In the genomic region with DNA sequence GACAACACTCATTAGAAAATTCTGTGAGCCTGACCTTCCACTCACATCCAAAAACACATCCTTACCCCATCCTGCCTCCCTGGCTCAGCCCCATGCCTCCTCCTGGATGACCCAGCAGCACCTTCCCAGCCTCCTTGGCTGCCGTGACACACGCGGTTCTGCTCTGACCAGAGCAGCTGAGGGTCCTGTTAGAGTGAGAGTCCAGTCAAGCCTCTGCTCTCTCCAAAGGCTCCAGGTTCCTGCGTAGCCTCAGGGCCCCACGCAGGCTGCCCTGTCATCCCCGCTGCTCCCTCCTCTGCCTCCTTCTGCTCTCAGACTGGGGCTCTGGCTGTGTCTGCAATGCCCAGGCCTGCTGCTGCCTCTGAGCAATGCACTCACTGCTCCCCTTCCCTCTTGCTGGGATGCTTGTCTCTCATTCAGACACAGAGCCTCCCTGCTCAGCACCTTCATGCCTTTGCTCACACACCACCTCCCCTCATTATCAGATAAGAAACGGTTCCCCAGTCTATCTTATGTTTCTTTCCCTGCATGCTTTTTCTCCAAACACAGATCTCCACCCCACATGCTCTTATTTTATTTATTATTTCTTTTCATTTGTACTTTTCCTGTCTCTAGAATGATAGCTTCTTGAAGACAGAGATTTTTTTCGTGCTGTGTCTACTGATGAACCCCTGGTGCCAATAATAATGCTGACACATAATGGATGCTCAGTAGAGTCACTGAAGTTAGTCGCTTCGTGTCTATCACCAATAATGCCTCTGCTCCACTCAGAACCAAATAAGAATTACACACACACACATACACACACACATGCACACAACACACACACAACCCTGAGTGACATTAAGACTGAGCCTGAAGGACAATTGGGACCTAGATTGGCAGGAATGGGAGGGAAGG, we compare ENCODE assay signal across 26 cellular contexts. TPM values are rescaled to one million over a fixed set of nuclear protein-coding genes. Genes with fewer than 3 reads are reported as not detected.
DNase-seq lines count a peak whose midpoint lies in the region; ATAC-seq and TF ChIP-seq lines count a peak whose summit lies in the region.
"Had no signal": no experiment of that assay in that cellular context is flagged by ENCODE, and none has a peak within 500 bp of the region (broad histone marks: within the 10 kb centered on the region; RNA-seq: fewer than 3 reads in every experiment).

No MANE protein-coding gene starts in this region.

- peaks cover 2 to 8% of the 10 kb centered on the region in 2 donors for H3K36me3 Mint-ChIP-seq in stimulated activated naive B cell treated with anti-CD40 and anti-IgM and Interleukin-4, amounts not matched to agents 10 μg/mL and 1 μg/mL and 100 μg/mL, for 72 hours
- H3K36me3 Mint-ChIP-seq: CD4-positive, CD25-positive, alpha-beta regulatory T cell had no signal

- no peaks in the 10 kb centered on the region for H3K4me1 ChIP-seq in RWPE2 (ENCODE audit: insufficient read depth, poor library complexity, severe bottlenecking)

- TF ChIP-seq CTCF in RWPE2 (IDR thresholded peaks at IDR 0.05; ENCODE audit: poor library complexity, severe bottlenecking) = no peak

- DNase-seq in Daoy (ENCODE audit: low read depth) = peak; percentile 15
- DNase-seq in RWPE2 (ENCODE audit: low spot score) = no peak
- DNase-seq in islet precursor cell = peak; percentile 73
- DNase-seq in stimulated activated naive B cell treated with anti-CD40 and anti-IgM and Interleukin-4, amounts not matched to agents 10 μg/mL and 1 μg/mL and 100 μg/mL, for 72 hours = no peak
- no peak for DNase-seq in H7
- DNase-seq in T-helper 1 cell = no peak
- DNase-seq in GF-D8 (lab: John Stamatoyannopoulos, UW) = no peak
- DNase-seq: CD4-positive, CD25-positive, alpha-beta regulatory T cell; COR-L47; DMS 273 treated with DMSO at 0.1 percent for 48 hours; DMS79 treated with DMSO at 0.1 percent for 48 hours; NCI-H1105; NCI-H1694; NCI-H2081; NCI-H2171; NCI-H345; NCI-H524; NCI-H774; NK-92 treated with Interleukin-12 subunit alpha and Interleukin-12 subunit beta, amount 100 ng/mL, for 24 hours; Right ventricle myocardium superior had no signal

- 0 out of 3 replicates have a peak, but pooled peaks have one; percentile 19 for ATAC-seq in RWPE2 (ENCODE audit: low read depth)
- ATAC-seq in stimulated activated naive B cell treated with anti-CD40 and anti-IgM and Interleukin-4, amounts not matched to agents 10 μg/mL and 1 μg/mL and 100 μg/mL, for 72 hours (replicated peaks) = no peak

- H3K27me3 ChIP-seq in RWPE2 (ENCODE audit: insufficient read depth, poor library complexity, severe bottlenecking) (peaks cover 16% of the 10 kb centered on the region), H7 (ENCODE audit: control insufficient read depth, insufficient read depth, low read length) (peaks cover 2% of the 10 kb centered on the region; the same call in 1 of the 2 replicates)

- H3K4me1 Mint-ChIP-seq in stimulated activated naive B cell treated with anti-CD40 and anti-IgM and Interleukin-4, amounts not matched to agents 10 μg/mL and 1 μg/mL and 100 μg/mL, for 72 hours = peaks cover 42 to 61% of the 10 kb centered on the region in 2 donors

- no peaks in the 10 kb centered on the region for H3K9me3 ChIP-seq in RWPE2 (ENCODE audit: severe bottlenecking)

- no peaks in the 10 kb centered on the region for H3K9me3 Mint-ChIP-seq in stimulated activated naive B cell treated with anti-CD40 and anti-IgM and Interleukin-4, amounts not matched to agents 10 μg/mL and 1 μg/mL and 100 μg/mL, for 72 hours

- no peak overlapping the region for H3K4me3 Mint-ChIP-seq in stimulated activated naive B cell treated with anti-CD40 and anti-IgM and Interleukin-4, amounts not matched to agents 10 μg/mL and 1 μg/mL and 100 μg/mL, for 72 hours
- H3K4me3 Mint-ChIP-seq: CD4-positive, CD25-positive, alpha-beta regulatory T cell had no signal

- peak overlapping the region; percentile 38 for H3K27ac Mint-ChIP-seq in stimulated activated naive B cell treated with anti-CD40 and anti-IgM and Interleukin-4, amounts not matched to agents 10 μg/mL and 1 μg/mL and 100 μg/mL, for 72 hours
- H3K27ac Mint-ChIP-seq: CD4-positive, CD25-positive, alpha-beta regulatory T cell had no signal

- peaks cover 16 to 38% of the 10 kb centered on the region in 2 donors for H3K27me3 Mint-ChIP-seq in stimulated activated naive B cell treated with anti-CD40 and anti-IgM and Interleukin-4, amounts not matched to agents 10 μg/mL and 1 μg/mL and 100 μg/mL, for 72 hours

- H3K27ac ChIP-seq in RWPE2 (ENCODE audit: poor library complexity, severe bottlenecking) = no peak overlapping the region
- H3K27ac ChIP-seq: KMS-11 had no signal

- no peak overlapping the region for H3K4me3 ChIP-seq in RWPE2 (ENCODE audit: severe bottlenecking)
- no peak overlapping the region for H3K4me3 ChIP-seq in H7 (ENCODE audit: insufficient read depth, low read depth, low read length)

- H3K36me3 ChIP-seq in RWPE2 (ENCODE audit: low read depth) = no peaks in the 10 kb centered on the region
- H3K36me3 ChIP-seq in H7 (replicated peaks; ENCODE audit: control insufficient read depth, insufficient read depth, low read length) = no peaks in the 10 kb centered on the region

RNA-seq across cellular contexts. Expression of a gene that starts 10.2 kb away (rescaled TPM):
- total RNA-seq in Daoy (2014; rRNA removed; shearing (Covaris generic)) = 0.63 TPM in 1 of 2 replicates, not detected in the other
- not detected in 2 replicates for total RNA-seq in H7 (2014; rRNA removed; shearing (Covaris generic))
- total RNA-seq: A673; CD4-positive, CD25-positive, alpha-beta regulatory T cell; G401; H4; OCI-LY7; SK-MEL-5 had no signal

RNA-seq across cellular contexts. Expression of a gene that starts 29.4 kb away (rescaled TPM):
- 2.0 and 4.5 TPM in 2 replicates for total RNA-seq in Daoy (2014; rRNA removed; shearing (Covaris generic))
- 2.4 and 3.0 TPM in 2 replicates for total RNA-seq in H7 (2014; rRNA removed; shearing (Covaris generic))

RNA-seq across cellular contexts. Expression of a gene that starts 40.1 kb away (rescaled TPM):
- not detected in 2 replicates for total RNA-seq in Daoy (2014; rRNA removed; shearing (Covaris generic))
- not detected in 2 replicates for total RNA-seq in H7 (2014; rRNA removed; shearing (Covaris generic))
- total RNA-seq: A673; CD4-positive, CD25-positive, alpha-beta regulatory T cell; G401; H4; OCI-LY7; Right ventricle myocardium superior; SK-MEL-5 had no signal

Comparison
In these comparisons a context has a peak if more than half of its experiments do, and no peak if none do; other contexts are left out.
1. DNase-seq: peak in Daoy (single experiment) and islet precursor cell (single experiment); none in RWPE2 (single experiment), stimulated activated naive B cell treated with anti-CD40 and anti-IgM and Interleukin-4, amounts not matched to agents 10 μg/mL and 1 μg/mL and 100 μg/mL, for 72 hours (single experiment), H7 (single experiment), T-helper 1 cell (0 of 5) and GF-D8 (single experiment).